2 cellular contexts compared by ENCODE assay signal in the genomic region with DNA sequence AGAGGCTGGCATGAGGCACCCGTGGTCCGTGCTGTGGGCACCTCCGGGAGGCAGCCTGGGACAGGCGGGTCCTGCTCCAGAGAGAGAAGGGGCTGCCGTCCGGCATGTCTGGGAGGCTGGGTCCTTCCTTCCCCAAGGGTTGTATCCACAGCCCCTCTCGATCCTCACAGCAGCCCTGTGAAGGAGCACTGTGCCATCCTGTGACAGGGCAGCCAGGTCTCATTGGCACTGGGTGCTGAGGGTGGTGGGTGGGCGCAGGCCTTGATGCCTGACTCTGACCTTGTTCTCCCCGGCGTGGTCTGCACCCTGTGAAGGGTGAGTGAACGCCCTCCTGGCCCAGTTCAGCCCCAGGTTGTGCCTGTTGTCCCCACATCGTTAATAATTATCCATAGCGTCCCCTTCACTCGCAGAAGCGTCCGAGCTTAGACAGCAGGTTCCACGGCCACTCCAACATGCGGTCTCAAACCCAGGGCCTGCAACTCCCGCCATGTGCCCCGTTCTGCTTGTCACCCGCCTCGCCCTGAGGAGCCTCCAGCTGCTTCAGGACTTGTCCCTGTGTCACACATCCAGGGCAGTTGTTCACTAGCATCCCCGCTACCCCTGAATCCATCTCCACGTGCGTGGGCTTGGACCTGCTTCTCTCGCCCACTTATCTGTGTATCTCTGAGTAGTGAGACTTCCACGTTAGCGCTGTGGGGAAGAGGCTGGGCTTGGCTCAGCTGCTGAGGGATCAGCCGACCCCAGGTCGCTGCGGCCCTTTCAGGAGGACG.
TF ChIP-seq lines count a peak whose summit lies in the region.

No MANE protein-coding gene starts in this region.

TF ChIP-seq in GM23338, 12 proteins besides CTCF, POLR2A, EP300 and RAD21 (continues in another document):
- TF ChIP-seq, protein P1, sequence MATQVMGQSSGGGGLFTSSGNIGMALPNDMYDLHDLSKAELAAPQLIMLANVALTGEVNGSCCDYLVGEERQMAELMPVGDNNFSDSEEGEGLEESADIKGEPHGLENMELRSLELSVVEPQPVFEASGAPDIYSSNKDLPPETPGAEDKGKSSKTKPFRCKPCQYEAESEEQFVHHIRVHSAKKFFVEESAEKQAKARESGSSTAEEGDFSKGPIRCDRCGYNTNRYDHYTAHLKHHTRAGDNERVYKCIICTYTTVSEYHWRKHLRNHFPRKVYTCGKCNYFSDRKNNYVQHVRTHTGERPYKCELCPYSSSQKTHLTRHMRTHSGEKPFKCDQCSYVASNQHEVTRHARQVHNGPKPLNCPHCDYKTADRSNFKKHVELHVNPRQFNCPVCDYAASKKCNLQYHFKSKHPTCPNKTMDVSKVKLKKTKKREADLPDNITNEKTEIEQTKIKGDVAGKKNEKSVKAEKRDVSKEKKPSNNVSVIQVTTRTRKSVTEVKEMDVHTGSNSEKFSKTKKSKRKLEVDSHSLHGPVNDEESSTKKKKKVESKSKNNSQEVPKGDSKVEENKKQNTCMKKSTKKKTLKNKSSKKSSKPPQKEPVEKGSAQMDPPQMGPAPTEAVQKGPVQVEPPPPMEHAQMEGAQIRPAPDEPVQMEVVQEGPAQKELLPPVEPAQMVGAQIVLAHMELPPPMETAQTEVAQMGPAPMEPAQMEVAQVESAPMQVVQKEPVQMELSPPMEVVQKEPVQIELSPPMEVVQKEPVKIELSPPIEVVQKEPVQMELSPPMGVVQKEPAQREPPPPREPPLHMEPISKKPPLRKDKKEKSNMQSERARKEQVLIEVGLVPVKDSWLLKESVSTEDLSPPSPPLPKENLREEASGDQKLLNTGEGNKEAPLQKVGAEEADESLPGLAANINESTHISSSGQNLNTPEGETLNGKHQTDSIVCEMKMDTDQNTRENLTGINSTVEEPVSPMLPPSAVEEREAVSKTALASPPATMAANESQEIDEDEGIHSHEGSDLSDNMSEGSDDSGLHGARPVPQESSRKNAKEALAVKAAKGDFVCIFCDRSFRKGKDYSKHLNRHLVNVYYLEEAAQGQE (IDR thresholded peaks at IDR 0.05; ENCODE audit: unreplicated experiment) = no peak
- TF ChIP-seq ZNF114 (CRISPR knock-in tag; IDR thresholded peaks at IDR 0.05) (no peak), EZH2phosphoT487 (IDR thresholded peaks at IDR 0.05; ENCODE audit: unreplicated experiment) (no peak), STAT1 (IDR thresholded peaks at IDR 0.05; ENCODE audit: unreplicated experiment) (no peak), POLR2AphosphoS5 (IDR thresholded peaks at IDR 0.05; ENCODE audit: low read depth) (no peak), NANOG (IDR thresholded peaks at IDR 0.05; ENCODE audit: borderline replicate concordance) (no peak), JUNB (IDR thresholded peaks at IDR 0.05; ENCODE audit: unreplicated experiment) (no peak), CREB1 (CRISPR knock-in tag; IDR thresholded peaks at IDR 0.05; ENCODE audit: low read depth) (no peak), EZH2 (IDR thresholded peaks at IDR 0.05; ENCODE audit: low read depth, unreplicated experiment) (no peak), ZNF331 (CRISPR knock-in tag; IDR thresholded peaks at IDR 0.05; ENCODE audit: low read depth) (no peak)
- TF ChIP-seq, protein P2, sequence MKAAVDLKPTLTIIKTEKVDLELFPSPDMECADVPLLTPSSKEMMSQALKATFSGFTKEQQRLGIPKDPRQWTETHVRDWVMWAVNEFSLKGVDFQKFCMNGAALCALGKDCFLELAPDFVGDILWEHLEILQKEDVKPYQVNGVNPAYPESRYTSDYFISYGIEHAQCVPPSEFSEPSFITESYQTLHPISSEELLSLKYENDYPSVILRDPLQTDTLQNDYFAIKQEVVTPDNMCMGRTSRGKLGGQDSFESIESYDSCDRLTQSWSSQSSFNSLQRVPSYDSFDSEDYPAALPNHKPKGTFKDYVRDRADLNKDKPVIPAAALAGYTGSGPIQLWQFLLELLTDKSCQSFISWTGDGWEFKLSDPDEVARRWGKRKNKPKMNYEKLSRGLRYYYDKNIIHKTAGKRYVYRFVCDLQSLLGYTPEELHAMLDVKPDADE (IDR thresholded peaks at IDR 0.05) = no peak

TF ChIP-seq in K562, 482 proteins besides CTCF, POLR2A, EP300 and RAD21:
- TF ChIP-seq ZFX (CRISPR knock-in tag; IDR thresholded peaks at IDR 0.05) = 0 out of 2 replicates have a peak, but pooled peaks have one; percentile 13
- 0 out of 4 replicates have a peak, but pooled peaks of 1 of the 2 experiments have one; percentile 8 for TF ChIP-seq HDAC1 (IDR thresholded peaks at IDR 0.05)
- peak; percentile 17; the same call in 1 of the 2 replicates for TF ChIP-seq GATA2 (CRISPR knock-in tag; IDR thresholded peaks at IDR 0.05)
- TF ChIP-seq HDAC8 (tag; IDR thresholded peaks at IDR 0.05) = no peak
- TF ChIP-seq, protein P3, sequence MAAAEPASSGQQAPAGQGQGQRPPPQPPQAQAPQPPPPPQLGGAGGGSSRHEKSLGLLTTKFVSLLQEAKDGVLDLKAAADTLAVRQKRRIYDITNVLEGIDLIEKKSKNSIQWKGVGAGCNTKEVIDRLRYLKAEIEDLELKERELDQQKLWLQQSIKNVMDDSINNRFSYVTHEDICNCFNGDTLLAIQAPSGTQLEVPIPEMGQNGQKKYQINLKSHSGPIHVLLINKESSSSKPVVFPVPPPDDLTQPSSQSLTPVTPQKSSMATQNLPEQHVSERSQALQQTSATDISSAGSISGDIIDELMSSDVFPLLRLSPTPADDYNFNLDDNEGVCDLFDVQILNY (CRISPR knock-in tag; IDR thresholded peaks at IDR 0.05) = no peak
- TF ChIP-seq, protein P4, sequence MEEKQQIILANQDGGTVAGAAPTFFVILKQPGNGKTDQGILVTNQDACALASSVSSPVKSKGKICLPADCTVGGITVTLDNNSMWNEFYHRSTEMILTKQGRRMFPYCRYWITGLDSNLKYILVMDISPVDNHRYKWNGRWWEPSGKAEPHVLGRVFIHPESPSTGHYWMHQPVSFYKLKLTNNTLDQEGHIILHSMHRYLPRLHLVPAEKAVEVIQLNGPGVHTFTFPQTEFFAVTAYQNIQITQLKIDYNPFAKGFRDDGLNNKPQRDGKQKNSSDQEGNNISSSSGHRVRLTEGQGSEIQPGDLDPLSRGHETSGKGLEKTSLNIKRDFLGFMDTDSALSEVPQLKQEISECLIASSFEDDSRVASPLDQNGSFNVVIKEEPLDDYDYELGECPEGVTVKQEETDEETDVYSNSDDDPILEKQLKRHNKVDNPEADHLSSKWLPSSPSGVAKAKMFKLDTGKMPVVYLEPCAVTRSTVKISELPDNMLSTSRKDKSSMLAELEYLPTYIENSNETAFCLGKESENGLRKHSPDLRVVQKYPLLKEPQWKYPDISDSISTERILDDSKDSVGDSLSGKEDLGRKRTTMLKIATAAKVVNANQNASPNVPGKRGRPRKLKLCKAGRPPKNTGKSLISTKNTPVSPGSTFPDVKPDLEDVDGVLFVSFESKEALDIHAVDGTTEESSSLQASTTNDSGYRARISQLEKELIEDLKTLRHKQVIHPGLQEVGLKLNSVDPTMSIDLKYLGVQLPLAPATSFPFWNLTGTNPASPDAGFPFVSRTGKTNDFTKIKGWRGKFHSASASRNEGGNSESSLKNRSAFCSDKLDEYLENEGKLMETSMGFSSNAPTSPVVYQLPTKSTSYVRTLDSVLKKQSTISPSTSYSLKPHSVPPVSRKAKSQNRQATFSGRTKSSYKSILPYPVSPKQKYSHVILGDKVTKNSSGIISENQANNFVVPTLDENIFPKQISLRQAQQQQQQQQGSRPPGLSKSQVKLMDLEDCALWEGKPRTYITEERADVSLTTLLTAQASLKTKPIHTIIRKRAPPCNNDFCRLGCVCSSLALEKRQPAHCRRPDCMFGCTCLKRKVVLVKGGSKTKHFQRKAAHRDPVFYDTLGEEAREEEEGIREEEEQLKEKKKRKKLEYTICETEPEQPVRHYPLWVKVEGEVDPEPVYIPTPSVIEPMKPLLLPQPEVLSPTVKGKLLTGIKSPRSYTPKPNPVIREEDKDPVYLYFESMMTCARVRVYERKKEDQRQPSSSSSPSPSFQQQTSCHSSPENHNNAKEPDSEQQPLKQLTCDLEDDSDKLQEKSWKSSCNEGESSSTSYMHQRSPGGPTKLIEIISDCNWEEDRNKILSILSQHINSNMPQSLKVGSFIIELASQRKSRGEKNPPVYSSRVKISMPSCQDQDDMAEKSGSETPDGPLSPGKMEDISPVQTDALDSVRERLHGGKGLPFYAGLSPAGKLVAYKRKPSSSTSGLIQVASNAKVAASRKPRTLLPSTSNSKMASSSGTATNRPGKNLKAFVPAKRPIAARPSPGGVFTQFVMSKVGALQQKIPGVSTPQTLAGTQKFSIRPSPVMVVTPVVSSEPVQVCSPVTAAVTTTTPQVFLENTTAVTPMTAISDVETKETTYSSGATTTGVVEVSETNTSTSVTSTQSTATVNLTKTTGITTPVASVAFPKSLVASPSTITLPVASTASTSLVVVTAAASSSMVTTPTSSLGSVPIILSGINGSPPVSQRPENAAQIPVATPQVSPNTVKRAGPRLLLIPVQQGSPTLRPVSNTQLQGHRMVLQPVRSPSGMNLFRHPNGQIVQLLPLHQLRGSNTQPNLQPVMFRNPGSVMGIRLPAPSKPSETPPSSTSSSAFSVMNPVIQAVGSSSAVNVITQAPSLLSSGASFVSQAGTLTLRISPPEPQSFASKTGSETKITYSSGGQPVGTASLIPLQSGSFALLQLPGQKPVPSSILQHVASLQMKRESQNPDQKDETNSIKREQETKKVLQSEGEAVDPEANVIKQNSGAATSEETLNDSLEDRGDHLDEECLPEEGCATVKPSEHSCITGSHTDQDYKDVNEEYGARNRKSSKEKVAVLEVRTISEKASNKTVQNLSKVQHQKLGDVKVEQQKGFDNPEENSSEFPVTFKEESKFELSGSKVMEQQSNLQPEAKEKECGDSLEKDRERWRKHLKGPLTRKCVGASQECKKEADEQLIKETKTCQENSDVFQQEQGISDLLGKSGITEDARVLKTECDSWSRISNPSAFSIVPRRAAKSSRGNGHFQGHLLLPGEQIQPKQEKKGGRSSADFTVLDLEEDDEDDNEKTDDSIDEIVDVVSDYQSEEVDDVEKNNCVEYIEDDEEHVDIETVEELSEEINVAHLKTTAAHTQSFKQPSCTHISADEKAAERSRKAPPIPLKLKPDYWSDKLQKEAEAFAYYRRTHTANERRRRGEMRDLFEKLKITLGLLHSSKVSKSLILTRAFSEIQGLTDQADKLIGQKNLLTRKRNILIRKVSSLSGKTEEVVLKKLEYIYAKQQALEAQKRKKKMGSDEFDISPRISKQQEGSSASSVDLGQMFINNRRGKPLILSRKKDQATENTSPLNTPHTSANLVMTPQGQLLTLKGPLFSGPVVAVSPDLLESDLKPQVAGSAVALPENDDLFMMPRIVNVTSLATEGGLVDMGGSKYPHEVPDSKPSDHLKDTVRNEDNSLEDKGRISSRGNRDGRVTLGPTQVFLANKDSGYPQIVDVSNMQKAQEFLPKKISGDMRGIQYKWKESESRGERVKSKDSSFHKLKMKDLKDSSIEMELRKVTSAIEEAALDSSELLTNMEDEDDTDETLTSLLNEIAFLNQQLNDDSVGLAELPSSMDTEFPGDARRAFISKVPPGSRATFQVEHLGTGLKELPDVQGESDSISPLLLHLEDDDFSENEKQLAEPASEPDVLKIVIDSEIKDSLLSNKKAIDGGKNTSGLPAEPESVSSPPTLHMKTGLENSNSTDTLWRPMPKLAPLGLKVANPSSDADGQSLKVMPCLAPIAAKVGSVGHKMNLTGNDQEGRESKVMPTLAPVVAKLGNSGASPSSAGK (IDR thresholded peaks at IDR 0.05) = peak; percentile 8
- TF ChIP-seq ZNF143 (CRISPR knock-in tag; IDR thresholded peaks at IDR 0.05) = peak; percentile 33; the same call in 1 of the 2 replicates
- TF ChIP-seq, protein P5, sequence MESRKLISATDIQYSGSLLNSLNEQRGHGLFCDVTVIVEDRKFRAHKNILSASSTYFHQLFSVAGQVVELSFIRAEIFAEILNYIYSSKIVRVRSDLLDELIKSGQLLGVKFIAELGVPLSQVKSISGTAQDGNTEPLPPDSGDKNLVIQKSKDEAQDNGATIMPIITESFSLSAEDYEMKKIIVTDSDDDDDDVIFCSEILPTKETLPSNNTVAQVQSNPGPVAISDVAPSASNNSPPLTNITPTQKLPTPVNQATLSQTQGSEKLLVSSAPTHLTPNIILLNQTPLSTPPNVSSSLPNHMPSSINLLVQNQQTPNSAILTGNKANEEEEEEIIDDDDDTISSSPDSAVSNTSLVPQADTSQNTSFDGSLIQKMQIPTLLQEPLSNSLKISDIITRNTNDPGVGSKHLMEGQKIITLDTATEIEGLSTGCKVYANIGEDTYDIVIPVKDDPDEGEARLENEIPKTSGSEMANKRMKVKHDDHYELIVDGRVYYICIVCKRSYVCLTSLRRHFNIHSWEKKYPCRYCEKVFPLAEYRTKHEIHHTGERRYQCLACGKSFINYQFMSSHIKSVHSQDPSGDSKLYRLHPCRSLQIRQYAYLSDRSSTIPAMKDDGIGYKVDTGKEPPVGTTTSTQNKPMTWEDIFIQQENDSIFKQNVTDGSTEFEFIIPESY (CRISPR knock-in tag; IDR thresholded peaks at IDR 0.05) = peak; percentile 23; the same call in 1 of the 2 replicates
- 0 out of 2 replicates have a peak, but pooled peaks have one; percentile 49 for TF ChIP-seq KAT7 (CRISPR knock-in tag; IDR thresholded peaks at IDR 0.05; ENCODE audit: borderline replicate concordance)
- peak; percentile 32; the same call in 1 of the 2 replicates for TF ChIP-seq L3MBTL2 (IDR thresholded peaks at IDR 0.05)
- TF ChIP-seq, protein P6, sequence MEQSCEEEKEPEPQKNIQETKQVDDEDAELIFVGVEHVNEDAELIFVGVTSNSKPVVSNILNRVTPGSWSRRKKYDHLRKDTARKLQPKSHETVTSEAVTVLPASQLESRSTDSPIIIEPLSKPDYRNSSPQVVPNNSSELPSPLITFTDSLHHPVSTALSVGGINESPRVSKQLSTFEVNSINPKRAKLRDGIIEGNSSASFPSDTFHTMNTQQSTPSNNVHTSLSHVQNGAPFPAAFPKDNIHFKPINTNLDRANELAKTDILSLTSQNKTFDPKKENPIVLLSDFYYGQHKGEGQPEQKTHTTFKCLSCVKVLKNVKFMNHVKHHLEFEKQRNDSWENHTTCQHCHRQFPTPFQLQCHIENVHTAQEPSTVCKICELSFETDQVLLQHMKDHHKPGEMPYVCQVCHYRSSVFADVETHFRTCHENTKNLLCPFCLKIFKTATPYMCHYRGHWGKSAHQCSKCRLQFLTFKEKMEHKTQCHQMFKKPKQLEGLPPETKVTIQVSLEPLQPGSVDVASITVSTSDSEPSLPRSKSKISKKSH (CRISPR knock-in tag; IDR thresholded peaks at IDR 0.05) = no peak
- 0 out of 4 replicates have a peak, but pooled peaks of 1 of the 2 experiments have one; percentile 9 for TF ChIP-seq NRF1 (conservative IDR thresholded peaks at IDR 0.05 in 1 of 2, IDR thresholded peaks at IDR 0.05 in 1 of 2)
- TF ChIP-seq RBFOX2 (IDR thresholded peaks at IDR 0.05; ENCODE audit: low read depth, low read length) = peak; percentile 53
- TF ChIP-seq, protein P7, sequence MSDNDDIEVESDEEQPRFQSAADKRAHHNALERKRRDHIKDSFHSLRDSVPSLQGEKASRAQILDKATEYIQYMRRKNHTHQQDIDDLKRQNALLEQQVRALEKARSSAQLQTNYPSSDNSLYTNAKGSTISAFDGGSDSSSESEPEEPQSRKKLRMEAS (CRISPR knock-in tag; IDR thresholded peaks at IDR 0.05) = peak; percentile 56; the same call in 1 of the 2 replicates
TF ChIP-seq in K562: peak in this region for 11.
